33 cellular contexts compared by ENCODE assay signal in the genomic region with DNA sequence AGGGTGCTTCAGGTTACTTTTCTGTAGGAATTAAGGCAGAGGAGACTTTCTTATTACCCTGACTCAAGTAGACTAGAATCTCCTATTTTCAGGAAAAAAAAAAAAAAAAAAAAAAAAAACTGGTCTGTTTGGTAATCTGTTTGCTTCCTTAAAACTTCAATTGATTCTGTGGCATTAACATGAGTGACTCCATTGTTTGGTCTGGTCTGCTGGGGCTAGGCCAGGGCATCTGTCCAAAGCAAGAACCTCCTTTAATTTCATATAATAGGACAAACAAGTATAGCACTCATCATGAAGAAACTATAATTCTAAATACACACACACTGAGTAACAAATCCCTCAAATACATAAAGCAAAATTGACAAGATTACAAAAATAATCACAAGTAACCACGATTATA. TPM values are rescaled to one million over a fixed set of nuclear protein-coding genes. Genes with fewer than 3 reads are reported as not detected.
"Had no signal": no experiment of that assay in that cellular context is flagged by ENCODE, and none has a peak within 500 bp of the region (broad histone marks: within the 10 kb centered on the region; RNA-seq: fewer than 3 reads in every experiment).

No MANE protein-coding gene starts in this region.

- H3K9me3 ChIP-seq: adrenal gland, ascending aorta had no signal

- H3K4me1 ChIP-seq: adrenal gland, ascending aorta had no signal

- H3K27ac ChIP-seq: adrenal gland, ascending aorta, cardiac muscle cell, VCaP had no signal

- ATAC-seq: activated CD8-positive, alpha-beta T cell treated with anti-CD3 and anti-CD28 coated beads for 36 hours; activated naive CD4-positive, alpha-beta T cell treated with anti-CD3 and anti-CD28 coated beads, Interleukin-2, amount 50 U/mL, for 72 hours; activated T-cell treated with anti-CD3 and anti-CD28 coated beads, Interleukin-2, amount 50 U/mL, for 4 hours; activated T-cell treated with anti-CD3 and anti-CD28 coated beads, Interleukin-2, amount 50 U/mL, for 72 hours; activated T-helper 17 cell treated with anti-CD3 and anti-CD28 coated beads, Interleukin-2, amount 50 U/mL, for 72 hours had no signal

- H3K27me3 ChIP-seq: adrenal gland, ascending aorta, cardiac muscle cell had no signal

- H3K36me3 ChIP-seq: adrenal gland, ascending aorta, cardiac muscle cell had no signal

- DNase-seq: activated B cell treated with CpG ODN at 0.5 μM for 24 hours; activated CD4-positive, alpha-beta memory T cell treated with anti-CD3 and anti-CD28 coated beads for 36 hours; activated CD4-positive, alpha-beta T cell treated with anti-CD3 and anti-CD28 coated beads for 4 hours; activated CD4-positive, alpha-beta T cell treated with anti-CD3 and anti-CD28 coated beads, Interleukin-2, amount 10 ng/mL, durations not matched to agents 24 days and 14 days; activated CD4-positive, alpha-beta T cell treated with anti-CD3 and anti-CD28 coated beads, Interleukin-2, amount 50 U/mL, for 1 hour; activated CD4-positive, alpha-beta T cell treated with anti-CD3 and anti-CD28 coated beads, Interleukin-2, amount 50 U/mL, for 4 hours; activated CD4-positive, CD25-positive, alpha-beta regulatory T cell treated with anti-CD3 and anti-CD28 coated beads, Interleukin-2, amount 50 U/mL, for 72 hours; activated CD8-positive, alpha-beta memory T cell treated with anti-CD3 and anti-CD28 coated beads, Interleukin-2, amount 50 U/mL, for 4 hours; activated CD8-positive, alpha-beta T cell treated with anti-CD3 and anti-CD28 coated beads for 36 hours; activated effector memory CD4-positive, alpha-beta T cell treated with anti-CD3 and anti-CD28 coated beads, Interleukin-2, amount 50 U/mL, for 16 hours; activated gamma-delta T cell treated with Interleukin-2 at 50 U/mL for 16 hours; activated naive CD4-positive, alpha-beta T cell; activated naive CD4-positive, alpha-beta T cell treated with anti-CD3 and anti-CD28 coated beads for 36 hours; activated naive CD4-positive, alpha-beta T cell treated with anti-CD3 and anti-CD28 coated beads, Interleukin-2, amount 50 U/mL, for 16 hours; activated naive CD8-positive, alpha-beta T cell treated with anti-CD3 and anti-CD28 coated beads for 36 hours; activated T-cell treated with anti-CD3 and anti-CD28 coated beads for 4 hours; activated T-cell treated with anti-CD3 and anti-CD28 coated beads, Interleukin-2, amount 50 U/mL, for 1 hour; activated T-cell treated with anti-CD3 and anti-CD28 coated beads, Interleukin-2, amount 50 U/mL, for 4 hours; activated T-cell treated with anti-CD3 and anti-CD28 coated beads, Interleukin-2, amount 50 U/mL, for 72 hours; adrenal gland; amniotic stem cell; cerebellar nuclear complex; T-helper 2 cell; T-helper 9 cell had no signal

- H3K4me3 ChIP-seq: adrenal gland, ascending aorta, cardiac muscle cell had no signal

RNA-seq across cellular contexts. Expression of a gene that starts 32.9 kb away (rescaled TPM):
- total RNA-seq: activated B cell treated with CpG ODN at 0.5 μM for 24 hours; activated CD4-positive, alpha-beta memory T cell treated with anti-CD3 and anti-CD28 coated beads for 36 hours; activated CD8-positive, alpha-beta memory T cell treated with anti-CD3 and anti-CD28 coated beads for 36 hours; activated naive CD4-positive, alpha-beta T cell treated with anti-CD3 and anti-CD28 coated beads for 36 hours; activated T-helper 1 cell treated with anti-CD3 and anti-CD28 coated beads, Interleukin-12 subunit alpha, Interleukin-12 subunit beta, Interleukin-2, Interleukin-4 antibody, amounts not matched to agents 30 ng/mL and 10 ng/mL and 1 ng/mL, durations not matched to agents 14 hours and 24 hours and 36 hours; activated T-helper 17 cell treated with anti-CD3 and anti-CD28 coated beads, Interleukin-2, amount 50 U/mL, for 72 hours; ascending aorta; bronchial epithelial cell; chondrocyte had no signal
- polyA plus RNA-seq: cardiac muscle cell had no signal
